In the genomic region with DNA sequence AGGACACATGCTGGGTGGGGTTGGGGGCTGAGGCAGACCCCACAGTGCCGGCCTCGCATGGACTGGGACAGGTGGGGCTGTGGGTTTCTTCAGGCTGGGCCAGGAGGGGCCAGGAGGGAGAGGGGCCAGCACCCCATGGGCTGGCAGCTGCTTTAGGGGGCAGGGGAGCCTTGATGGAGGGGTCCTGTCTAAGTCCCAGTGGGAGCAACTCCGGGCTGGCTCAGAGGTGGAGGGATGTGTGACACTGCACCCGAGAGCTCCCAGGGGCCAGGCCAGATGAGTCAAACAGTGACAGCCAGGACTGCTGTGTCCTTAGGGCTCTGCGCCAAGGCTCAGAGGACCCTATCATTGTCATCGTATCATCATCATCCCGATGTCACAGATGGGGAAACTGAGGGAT, we compare ENCODE assay signal across 20 cellular contexts.
"Had no signal": no experiment of that assay in that cellular context is flagged by ENCODE, and none has a peak within 500 bp of the region (broad histone marks: within the 10 kb centered on the region; RNA-seq: fewer than 3 reads in every experiment).

No MANE protein-coding gene starts in this region.

- ATAC-seq: activated CD8-positive, alpha-beta memory T cell treated with anti-CD3 and anti-CD28 coated beads, Interleukin-2, amount 10 ng/mL, durations not matched to agents 7 days and 5 days; body of pancreas; effector memory CD8-positive, alpha-beta T cell; left cardiac atrium had no signal

- DNase-seq: activated CD4-positive, alpha-beta memory T cell treated with anti-CD3 and anti-CD28 coated beads, Interleukin-2, amount 10 ng/mL, durations not matched to agents 7 days and 5 days; activated CD4-positive, alpha-beta T cell treated with anti-CD3 and anti-CD28 coated beads for 4 hours; activated CD8-positive, alpha-beta memory T cell treated with anti-CD3 and anti-CD28 coated beads, Interleukin-2, amount 10 ng/mL, durations not matched to agents 7 days and 5 days; activated naive CD4-positive, alpha-beta T cell treated with anti-CD3 and anti-CD28 coated beads for 36 hours; activated T-cell treated with anti-CD3 and anti-CD28 coated beads, Interleukin-2, amount 50 U/mL, for 24 hours; body of pancreas; caudate nucleus; effector memory CD8-positive, alpha-beta T cell; left cardiac atrium; nucleus accumbens; posterior cingulate gyrus; stimulated activated CD4-positive, alpha-beta T cell treated with anti-CD3 and anti-CD28 coated beads, Interleukin-15, amount 100 ng/mL, for 24 hours; stimulated activated CD4-positive, alpha-beta T cell treated with anti-CD3 and anti-CD28 coated beads, Interleukin-2, amount 100 ng/mL, for 48 hours; stomach; trophoblast cell had no signal

- H3K4me3 Mint-ChIP-seq: activated CD4-positive, alpha-beta memory T cell treated with anti-CD3 and anti-CD28 coated beads, Interleukin-2, amount 10 ng/mL, durations not matched to agents 7 days and 5 days; activated CD8-positive, alpha-beta memory T cell treated with anti-CD3 and anti-CD28 coated beads, Interleukin-2, amount 10 ng/mL, durations not matched to agents 7 days and 5 days; activated naive CD4-positive, alpha-beta T cell treated with anti-CD3 and anti-CD28 coated beads for 36 hours; activated T-cell treated with anti-CD3 and anti-CD28 coated beads, Interleukin-2, amount 50 U/mL, for 24 hours; effector memory CD8-positive, alpha-beta T cell; mesothelial cell of epicardium; nephron; T-helper 2 cell treated with Interferon-gamma antibody and Interleukin-4, amounts not matched to agents 5 μg/mL and 100 μg/mL, for 36 hours had no signal

- H3K27me3 Mint-ChIP-seq: activated T-cell treated with anti-CD3 and anti-CD28 coated beads, Interleukin-2, amount 50 U/mL, for 24 hours had no signal

- H3K27ac ChIP-seq: hepatocyte, stomach had no signal

- H3K9me3 Mint-ChIP-seq: effector memory CD8-positive, alpha-beta T cell; mesothelial cell of epicardium had no signal

- H3K36me3 Mint-ChIP-seq: activated CD8-positive, alpha-beta memory T cell treated with anti-CD3 and anti-CD28 coated beads, Interleukin-2, amount 10 ng/mL, durations not matched to agents 7 days and 5 days; mesothelial cell of epicardium had no signal

- H3K27ac Mint-ChIP-seq: activated CD4-positive, alpha-beta memory T cell treated with anti-CD3 and anti-CD28 coated beads, Interleukin-2, amount 10 ng/mL, durations not matched to agents 7 days and 5 days; activated CD8-positive, alpha-beta memory T cell treated with anti-CD3 and anti-CD28 coated beads, Interleukin-2, amount 10 ng/mL, durations not matched to agents 7 days and 5 days; activated naive CD4-positive, alpha-beta T cell treated with anti-CD3 and anti-CD28 coated beads for 36 hours; activated T-cell treated with anti-CD3 and anti-CD28 coated beads, Interleukin-2, amount 50 U/mL, for 24 hours; activated T-helper 2 cell treated with anti-CD3 and anti-CD28 coated beads, Interferon-gamma antibody, Interleukin-2, Interleukin-4, amounts not matched to agents 10 μg/mL and 5 μg/mL and 100 μg/mL, durations not matched to agents 14 hours and 24 hours and 36 hours; effector memory CD8-positive, alpha-beta T cell; mesothelial cell of epicardium; nephron; T-helper 2 cell treated with Interferon-gamma antibody and Interleukin-4, amounts not matched to agents 5 μg/mL and 100 μg/mL, for 36 hours had no signal
